In genomic region chr12:65278576-65279386, GRCh38 we compare ENCODE assay signal across 8 cellular contexts. TPM values are rescaled to one million over a fixed set of nuclear protein-coding genes. Genes with fewer than 3 reads are reported as not detected.
DNase-seq lines count a peak whose midpoint lies in the region; ATAC-seq and TF ChIP-seq lines count a peak whose summit lies in the region.

MSRB3 (plus strand) TSS chr12:65278683; CDS start chr12:65308580, 29,897 bp downstream.

- DNase-seq in DMS53 treated with DMSO at 0.1 percent for 48 hours (lab: John Stamatoyannopoulos, UW; ENCODE audit: unreplicated experiment): peak; percentile 27
- peak; percentile 32 to 57 for DNase-seq in activated T-cell treated with anti-CD3 and anti-CD28 coated beads, Interleukin-2, amount 50 U/mL, for 72 hours
- peak; percentile 72 for DNase-seq in fibroblast of villous mesenchyme (ENCODE audit: low read depth)
- DNase-seq in naive thymus-derived CD8-positive, alpha-beta T cell: peak in 6 of 10 donors; percentile 3 to 19 (median 10)
- DNase-seq in COR-L47 (lab: John Stamatoyannopoulos, UW): no peak
- no peak for DNase-seq in NCI-H1436 (lab: John Stamatoyannopoulos, UW)

- H3K27me3 Mint-ChIP-seq in IgD-negative memory B cell: peaks cover 26% of the 10 kb centered on the region
- peaks cover 44% of the 10 kb centered on the region for H3K27me3 Mint-ChIP-seq in activated T-cell treated with anti-CD3 and anti-CD28 coated beads, Interleukin-2, amount 50 U/mL, for 72 hours (ENCODE audit: low read depth)
- peaks cover 28 to 61% (median 48%) of the 10 kb centered on the region in 5 donors for H3K27me3 Mint-ChIP-seq in naive thymus-derived CD8-positive, alpha-beta T cell

- peaks cover 3 to 7% (median 5%) of the 10 kb centered on the region in 3 donors for H3K4me1 Mint-ChIP-seq in IgD-negative memory B cell
- peaks cover 13% of the 10 kb centered on the region for H3K4me1 Mint-ChIP-seq in activated T-cell treated with anti-CD3 and anti-CD28 coated beads, Interleukin-2, amount 50 U/mL, for 72 hours (ENCODE audit: low read depth)
- H3K4me1 Mint-ChIP-seq in naive thymus-derived CD8-positive, alpha-beta T cell: peaks cover 0 to 12% (median 7%) of the 10 kb centered on the region in 4 donors

- H3K27ac Mint-ChIP-seq in IgD-negative memory B cell: no peak within 1 kb of the TSS
- no peak within 1 kb of the TSS for H3K27ac Mint-ChIP-seq in activated T-cell treated with anti-CD3 and anti-CD28 coated beads, Interleukin-2, amount 50 U/mL, for 72 hours
- H3K27ac Mint-ChIP-seq in naive thymus-derived CD8-positive, alpha-beta T cell: peak within 1 kb of the TSS in 1 of 10 donors; percentile 51

- ATAC-seq in GM21367 (IDR thresholded peaks at IDR 0.05; ENCODE audit: unreplicated experiment): peak; percentile 66
- ATAC-seq in activated T-cell treated with anti-CD3 and anti-CD28 coated beads, Interleukin-2, amount 50 U/mL, for 72 hours (replicated peaks in 1 of 2): peak; percentile 78 to 85
- ATAC-seq in naive thymus-derived CD8-positive, alpha-beta T cell: peak; percentile 68 to 71

- H3K36me3 Mint-ChIP-seq in IgD-negative memory B cell: no peaks in the 10 kb centered on the region
- H3K36me3 Mint-ChIP-seq in activated T-cell treated with anti-CD3 and anti-CD28 coated beads, Interleukin-2, amount 50 U/mL, for 72 hours (ENCODE audit: insufficient read depth in 2 of 2): no peaks in the 10 kb centered on the region
- H3K36me3 Mint-ChIP-seq in naive thymus-derived CD8-positive, alpha-beta T cell: no peaks in the 10 kb centered on the region

- no peaks in the 10 kb centered on the region for H3K9me3 Mint-ChIP-seq in IgD-negative memory B cell
- H3K9me3 Mint-ChIP-seq in activated T-cell treated with anti-CD3 and anti-CD28 coated beads, Interleukin-2, amount 50 U/mL, for 72 hours: no peaks in the 10 kb centered on the region
- no peaks in the 10 kb centered on the region for H3K9me3 Mint-ChIP-seq in naive thymus-derived CD8-positive, alpha-beta T cell

- POLR2A ChIA-PET in naive thymus-derived CD8-positive, alpha-beta T cell (lab: Charles Lee): no interaction called here

- TF ChIP-seq CTCF in fibroblast of villous mesenchyme (IDR thresholded peaks at IDR 0.05; ENCODE audit: insufficient read depth, low read depth, low read length): peak; percentile 22

- peak within 1 kb of the TSS; percentile 78 to 88 (median 81) for H3K4me3 Mint-ChIP-seq in IgD-negative memory B cell
- peak within 1 kb of the TSS; percentile 71 to 79 for H3K4me3 Mint-ChIP-seq in activated T-cell treated with anti-CD3 and anti-CD28 coated beads, Interleukin-2, amount 50 U/mL, for 72 hours
- H3K4me3 Mint-ChIP-seq in naive thymus-derived CD8-positive, alpha-beta T cell: peak within 1 kb of the TSS; percentile 58 to 80 (median 74)

- H3K4me3 ChIP-seq in fibroblast of villous mesenchyme (ENCODE audit: low read depth, low read length): peak within 1 kb of the TSS; percentile 93

RNA-seq across cellular contexts. Expression of gene MSRB3, which starts in this region (rescaled TPM):
- not detected for polyA plus RNA-seq in IgD-negative memory B cell
- under 1 TPM; 0.16 to 0.24 TPM for total RNA-seq in activated T-cell treated with anti-CD3 and anti-CD28 coated beads, Interleukin-2, amount 50 U/mL, for 72 hours
- total RNA-seq in fibroblast of villous mesenchyme: 89.2 and 111 TPM in 2 replicates
- not detected for total RNA-seq in naive thymus-derived CD8-positive, alpha-beta T cell
- not detected for polyA plus RNA-seq in naive thymus-derived CD8-positive, alpha-beta T cell

Comparison
In these comparisons a context has a peak if more than half of its experiments do, and no peak if none do; other contexts are left out.
1. RNA of gene MSRB3 (total RNA-seq): 89.2 to 111 TPM in fibroblast of villous mesenchyme; 0.16 to 0.24 TPM in activated T-cell treated with anti-CD3 and anti-CD28 coated beads, Interleukin-2, amount 50 U/mL, for 72 hours and not detected in naive thymus-derived CD8-positive, alpha-beta T cell; every median in the first group is over 10 times any median in the second.
2. Peak in DNase-seq and ATAC-seq in activated T-cell treated with anti-CD3 and anti-CD28 coated beads, Interleukin-2, amount 50 U/mL, for 72 hours; RNA of the gene not detected or under 1 TPM.
3. Peak in DNase-seq and ATAC-seq in naive thymus-derived CD8-positive, alpha-beta T cell; RNA of the gene not detected or under 1 TPM.
4. DNase-seq: peak in DMS53 treated with DMSO at 0.1 percent for 48 hours (single experiment) and fibroblast of villous mesenchyme (single experiment); none in COR-L47 (single experiment) and NCI-H1436 (single experiment).
5. Peak in every context shown above with its lines, with median percentiles within 50 percentile points of each other: ATAC-seq and H3K4me3 Mint-ChIP-seq.